In genomic region chr17:77478281-77478680, GRCh38 we compare ENCODE assay signal across 14 cellular contexts.
DNase-seq lines count a peak whose midpoint lies in the region; ATAC-seq and TF ChIP-seq lines count a peak whose summit lies in the region.
"Had no signal": no experiment of that assay in that cellular context is flagged by ENCODE, and none has a peak within 500 bp of the region (broad histone marks: within the 10 kb centered on the region; RNA-seq: fewer than 3 reads in every experiment).

No MANE protein-coding gene starts in this region.

- H3K9me3 Mint-ChIP-seq in osteocyte (ENCODE audit: unreplicated experiment) = no peaks in the 10 kb centered on the region
- H3K9me3 Mint-ChIP-seq in CD14-positive monocyte = peaks cover 0 to 2% (median 0%) of the 10 kb centered on the region in 7 donors

- H3K4me3 Mint-ChIP-seq in osteocyte (ENCODE audit: unreplicated experiment) = no peak overlapping the region
- no peak overlapping the region for H3K4me3 Mint-ChIP-seq in CD14-positive monocyte

- H3K4me1 ChIP-seq in colonic mucosa = peaks cover 20% of the 10 kb centered on the region

- H3K27me3 ChIP-seq in colonic mucosa = no peaks in the 10 kb centered on the region

- peak; percentile 45 for DNase-seq in AG04449 (ENCODE audit: low read depth, low spot score)
- peak; percentile 21 for DNase-seq in NCI-H226
- no peak for DNase-seq in colonic mucosa
- DNase-seq in osteocyte (ENCODE audit: extremely low spot score, unreplicated experiment) = no peak
- no peak for DNase-seq in CD14-positive monocyte (ENCODE audit: low spot score)
- DNase-seq in NCI-H2029 treated with DMSO at 0.1 percent for 48 hours (lab: John Stamatoyannopoulos, UW) = no peak
- DNase-seq: activated CD4-positive, alpha-beta T cell treated with anti-CD3 and anti-CD28 coated beads for 36 hours; activated T-cell treated with anti-CD3 and anti-CD28 coated beads, Interleukin-2, amount 50 U/mL, for 1 hour; aorta; GOT3; NCI-H2171 treated with DMSO at 0.1 percent for 48 hours; stimulated activated CD4-positive, alpha-beta T cell treated with anti-CD3 and anti-CD28 coated beads, Interleukin-15, amount 100 ng/mL, for 24 hours had no signal

- no peaks in the 10 kb centered on the region for H3K9me3 ChIP-seq in colonic mucosa

- CTCF ChIA-PET in AG04449 (lab: Yijun Ruan, JAX) = interaction anchor here (1.0 to 1.6 kb wide), 9 partner anchors 8 to 153 kb away, joined by 3 to 11 read pairs (median 5); no protein-coding TSS in a partner anchor

- H3K36me3 Mint-ChIP-seq in osteocyte (ENCODE audit: unreplicated experiment) (peaks cover 4% of the 10 kb centered on the region), CD14-positive monocyte (peaks cover 44 to 50% of the 10 kb centered on the region in 2 donors)

- H3K27me3 Mint-ChIP-seq in osteocyte (ENCODE audit: unreplicated experiment) = no peaks in the 10 kb centered on the region
- H3K27me3 Mint-ChIP-seq in CD14-positive monocyte (ENCODE audit: low read depth in 3 of 3) = peaks cover 0 to 2% (median 0%) of the 10 kb centered on the region in 3 donors
- H3K27me3 Mint-ChIP-seq: activated CD4-positive, alpha-beta T cell treated with anti-CD3 and anti-CD28 coated beads for 36 hours had no signal

- H3K36me3 ChIP-seq in colonic mucosa = peaks cover 13% of the 10 kb centered on the region

- H3K9ac ChIP-seq in colonic mucosa (ENCODE audit: low read depth in 2 of 2, low read length in 2 of 2) = no peak overlapping the region

- H3K27ac Mint-ChIP-seq in osteocyte (ENCODE audit: unreplicated experiment) (peak overlapping the region; percentile 97), CD14-positive monocyte (peak overlapping the region in 3 of 7 donors; percentile 42 to 75 (median 43))

- intact Hi-C loops in colonic mucosa (cut with DNase I) = loop anchor here (5.0 kb wide), 1 partner anchor 36 kb away; no protein-coding TSS in a partner anchor
- intact Hi-C loops in CD14-positive monocyte (cut with micrococcal nuclease) = no loop called here

- TF ChIP-seq CTCF in AG04449 (IDR thresholded peaks at IDR 0.05; ENCODE audit: insufficient read depth, low read length, missing control alignments) (no peak), colonic mucosa (IDR thresholded peaks at IDR 0.05) (no peak), osteocyte (IDR thresholded peaks at IDR 0.05) (no peak), CD14-positive monocyte (IDR thresholded peaks at IDR 0.05) (no peak)

- ATAC-seq in HG03354 (IDR thresholded peaks at IDR 0.05; ENCODE audit: poor library complexity, severe bottlenecking, unreplicated experiment) (no peak), GM18517 (IDR thresholded peaks at IDR 0.05; ENCODE audit: unreplicated experiment) (no peak)
- ATAC-seq: activated CD4-positive, alpha-beta T cell treated with anti-CD3 and anti-CD28 coated beads for 36 hours had no signal

- peak overlapping the region; percentile 55 for H3K27ac ChIP-seq in colonic mucosa

- H3K4me1 Mint-ChIP-seq in osteocyte (ENCODE audit: unreplicated experiment) (peaks cover 88% of the 10 kb centered on the region), CD14-positive monocyte (peaks cover 57% of the 10 kb centered on the region)

- POLR2A ChIA-PET in AG04449 (lab: Yijun Ruan, JAX) = no interaction called here

- H3K4me3 ChIP-seq in AG04449 (ENCODE audit: low read depth, low read length) (no peak overlapping the region), colonic mucosa (no peak overlapping the region)

Comparison
In these comparisons a context has a peak if more than half of its experiments do, and no peak if none do; other contexts are left out.
1. DNase-seq: peak in AG04449 (single experiment) and NCI-H226 (single experiment); none in colonic mucosa (single experiment), osteocyte (single experiment), CD14-positive monocyte (single experiment) and NCI-H2029 treated with DMSO at 0.1 percent for 48 hours (single experiment).